Comparison of ENCODE assay signal across 3 cellular contexts in the genomic region with DNA sequence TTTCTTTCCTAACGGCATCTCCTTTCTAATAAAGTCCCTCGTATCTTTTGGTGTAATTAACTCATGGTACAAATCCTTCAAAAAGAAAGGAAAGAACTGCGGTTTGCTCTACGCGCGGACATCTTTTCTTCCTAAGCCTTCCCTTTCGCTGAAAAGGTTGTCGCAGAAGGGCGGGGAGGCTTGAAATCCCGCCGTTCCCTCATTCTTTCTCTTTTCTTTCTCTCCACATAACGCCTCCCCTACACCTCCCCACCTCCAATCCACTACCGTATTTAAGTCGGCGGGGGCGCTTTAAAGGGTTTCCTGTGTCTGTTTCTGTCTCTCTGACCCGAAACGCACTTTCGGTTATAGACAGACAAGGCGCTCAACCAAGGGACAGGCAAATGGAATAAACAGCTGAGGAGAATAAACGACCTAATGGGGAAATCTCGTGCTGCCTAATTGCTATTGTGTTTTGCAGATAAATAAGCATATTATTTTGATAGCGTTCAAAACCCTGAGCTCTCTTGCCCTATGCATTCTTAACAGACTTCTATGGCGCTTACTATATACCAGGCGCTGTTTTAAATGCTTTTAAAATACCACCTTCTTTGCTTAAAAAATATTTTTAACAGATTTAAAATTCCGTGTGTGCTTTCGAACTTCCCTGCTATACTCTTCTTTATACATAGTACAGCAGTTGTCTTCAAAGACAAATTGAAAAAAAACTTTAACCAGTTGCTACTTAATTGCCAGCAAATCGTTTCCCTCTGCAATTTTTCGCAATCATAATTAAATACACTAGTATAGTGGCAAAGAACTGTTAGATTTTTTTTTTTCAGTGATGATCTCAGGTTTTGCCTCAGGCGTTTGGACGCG.
TF ChIP-seq lines count a peak whose summit lies in the region.

No MANE protein-coding gene starts in this region.

TF ChIP-seq in GM12891, 5 proteins besides CTCF, POLR2A, EP300 and RAD21:
- TF ChIP-seq POLR2AphosphoS5 (IDR thresholded peaks at IDR 0.05; ENCODE audit: low read depth, low read length), result no peak
- no peak for TF ChIP-seq SPI1 (IDR thresholded peaks at IDR 0.05; ENCODE audit: low read depth, low read length)
- no peak for TF ChIP-seq TAF1 (IDR thresholded peaks at IDR 0.05; ENCODE audit: low read depth, low read length)
- TF ChIP-seq POU2F2 (IDR thresholded peaks at IDR 0.05; ENCODE audit: low read depth, low read length), result no peak
- TF ChIP-seq PAX5 (IDR thresholded peaks at IDR 0.05; ENCODE audit: insufficient read depth, low read length, severe bottlenecking), result no peak
TF ChIP-seq in GM12891: peak in this region for 0.

TF ChIP-seq in HCT116, 20 proteins besides CTCF, POLR2A, EP300 and RAD21:
- TF ChIP-seq SIN3A (IDR thresholded peaks at IDR 0.05; ENCODE audit: low read depth), result no peak

TF ChIP-seq in H1, 55 proteins besides CTCF, POLR2A, EP300 and RAD21:
- TF ChIP-seq BRCA1 (IDR thresholded peaks at IDR 0.05; ENCODE audit: low read depth, low read length) (no peak), TEAD4 (IDR thresholded peaks at IDR 0.05; ENCODE audit: low read depth, low read length) (no peak), TBP (IDR thresholded peaks at IDR 0.05; ENCODE audit: low read depth, low read length) (peak; percentile 57; the same call in 1 of the 2 replicates), EGR1 (IDR thresholded peaks at IDR 0.05; ENCODE audit: borderline replicate concordance, low read depth, low read length) (0 out of 2 replicates have a peak, but pooled peaks have one; percentile 11), GABPA (IDR thresholded peaks at IDR 0.05; ENCODE audit: borderline replicate concordance, insufficient read depth, low read length) (no peak), KDM5A (IDR thresholded peaks at IDR 0.05; ENCODE audit: low read length) (no peak), CBX8 (IDR thresholded peaks at IDR 0.05; ENCODE audit: borderline replicate concordance, low read depth, low read length) (no peak), RFX5 (IDR thresholded peaks at IDR 0.05; ENCODE audit: borderline replicate concordance, low read depth, low read length) (no peak), BACH1 (IDR thresholded peaks at IDR 0.05; ENCODE audit: low read length) (no peak), NRF1 (IDR thresholded peaks at IDR 0.05; ENCODE audit: low read depth, low read length) (no peak), TAF7 (optimal IDR thresholded peaks at IDR 0.05; ENCODE audit: borderline replicate concordance, low read depth, low read length) (peak; percentile 38), CTBP2 (IDR thresholded peaks at IDR 0.05; ENCODE audit: borderline replicate concordance, insufficient read depth, insufficient read length, low read length) (no peak), SUZ12 (IDR thresholded peaks at IDR 0.05; ENCODE audit: low read length) (no peak), SIN3A (conservative IDR thresholded peaks at IDR 0.05 in 1 of 2, IDR thresholded peaks at IDR 0.05 in 1 of 2; ENCODE audit: low read depth in 1 of 2, low read length in 2 of 2) (0 out of 4 replicates have a peak, but pooled peaks of 1 of the 2 experiments have one; percentile 35), TAF1 (IDR thresholded peaks at IDR 0.05; ENCODE audit: low read depth, low read length) (peak; percentile 44; the same call in 1 of the 2 replicates), RXRA (IDR thresholded peaks at IDR 0.05; ENCODE audit: insufficient read depth, low read depth, low read length) (no peak), RNF2 (IDR thresholded peaks at IDR 0.05; ENCODE audit: borderline replicate concordance, low read depth, low read length, missing control alignments, poor library complexity, severe bottlenecking) (no peak), HDAC2 (IDR thresholded peaks at IDR 0.05; ENCODE audit: borderline replicate concordance in 1 of 2, low read depth in 2 of 2, low read length in 2 of 2) (peak in 1 of 2 experiments; percentile 88; a peak in 2 of 4 replicates), JUND (IDR thresholded peaks at IDR 0.05; ENCODE audit: low read length) (no peak), SP1 (IDR thresholded peaks at IDR 0.05; ENCODE audit: low read depth, low read length) (0 out of 2 replicates have a peak, but pooled peaks have one; percentile 27)
- TF ChIP-seq, protein P1, sequence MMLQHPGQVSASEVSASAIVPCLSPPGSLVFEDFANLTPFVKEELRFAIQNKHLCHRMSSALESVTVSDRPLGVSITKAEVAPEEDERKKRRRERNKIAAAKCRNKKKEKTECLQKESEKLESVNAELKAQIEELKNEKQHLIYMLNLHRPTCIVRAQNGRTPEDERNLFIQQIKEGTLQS (IDR thresholded peaks at IDR 0.05; ENCODE audit: insufficient read depth, low read depth, low read length), result no peak
- TF ChIP-seq, protein P2, sequence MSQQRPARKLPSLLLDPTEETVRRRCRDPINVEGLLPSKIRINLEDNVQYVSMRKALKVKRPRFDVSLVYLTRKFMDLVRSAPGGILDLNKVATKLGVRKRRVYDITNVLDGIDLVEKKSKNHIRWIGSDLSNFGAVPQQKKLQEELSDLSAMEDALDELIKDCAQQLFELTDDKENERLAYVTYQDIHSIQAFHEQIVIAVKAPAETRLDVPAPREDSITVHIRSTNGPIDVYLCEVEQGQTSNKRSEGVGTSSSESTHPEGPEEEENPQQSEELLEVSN (IDR thresholded peaks at IDR 0.05), result peak; percentile 75
- TF ChIP-seq, protein P3, sequence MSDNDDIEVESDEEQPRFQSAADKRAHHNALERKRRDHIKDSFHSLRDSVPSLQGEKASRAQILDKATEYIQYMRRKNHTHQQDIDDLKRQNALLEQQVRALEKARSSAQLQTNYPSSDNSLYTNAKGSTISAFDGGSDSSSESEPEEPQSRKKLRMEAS (IDR thresholded peaks at IDR 0.05), result peak; percentile 29; the same call in 1 of the 2 replicates
- TF ChIP-seq, protein P4, sequence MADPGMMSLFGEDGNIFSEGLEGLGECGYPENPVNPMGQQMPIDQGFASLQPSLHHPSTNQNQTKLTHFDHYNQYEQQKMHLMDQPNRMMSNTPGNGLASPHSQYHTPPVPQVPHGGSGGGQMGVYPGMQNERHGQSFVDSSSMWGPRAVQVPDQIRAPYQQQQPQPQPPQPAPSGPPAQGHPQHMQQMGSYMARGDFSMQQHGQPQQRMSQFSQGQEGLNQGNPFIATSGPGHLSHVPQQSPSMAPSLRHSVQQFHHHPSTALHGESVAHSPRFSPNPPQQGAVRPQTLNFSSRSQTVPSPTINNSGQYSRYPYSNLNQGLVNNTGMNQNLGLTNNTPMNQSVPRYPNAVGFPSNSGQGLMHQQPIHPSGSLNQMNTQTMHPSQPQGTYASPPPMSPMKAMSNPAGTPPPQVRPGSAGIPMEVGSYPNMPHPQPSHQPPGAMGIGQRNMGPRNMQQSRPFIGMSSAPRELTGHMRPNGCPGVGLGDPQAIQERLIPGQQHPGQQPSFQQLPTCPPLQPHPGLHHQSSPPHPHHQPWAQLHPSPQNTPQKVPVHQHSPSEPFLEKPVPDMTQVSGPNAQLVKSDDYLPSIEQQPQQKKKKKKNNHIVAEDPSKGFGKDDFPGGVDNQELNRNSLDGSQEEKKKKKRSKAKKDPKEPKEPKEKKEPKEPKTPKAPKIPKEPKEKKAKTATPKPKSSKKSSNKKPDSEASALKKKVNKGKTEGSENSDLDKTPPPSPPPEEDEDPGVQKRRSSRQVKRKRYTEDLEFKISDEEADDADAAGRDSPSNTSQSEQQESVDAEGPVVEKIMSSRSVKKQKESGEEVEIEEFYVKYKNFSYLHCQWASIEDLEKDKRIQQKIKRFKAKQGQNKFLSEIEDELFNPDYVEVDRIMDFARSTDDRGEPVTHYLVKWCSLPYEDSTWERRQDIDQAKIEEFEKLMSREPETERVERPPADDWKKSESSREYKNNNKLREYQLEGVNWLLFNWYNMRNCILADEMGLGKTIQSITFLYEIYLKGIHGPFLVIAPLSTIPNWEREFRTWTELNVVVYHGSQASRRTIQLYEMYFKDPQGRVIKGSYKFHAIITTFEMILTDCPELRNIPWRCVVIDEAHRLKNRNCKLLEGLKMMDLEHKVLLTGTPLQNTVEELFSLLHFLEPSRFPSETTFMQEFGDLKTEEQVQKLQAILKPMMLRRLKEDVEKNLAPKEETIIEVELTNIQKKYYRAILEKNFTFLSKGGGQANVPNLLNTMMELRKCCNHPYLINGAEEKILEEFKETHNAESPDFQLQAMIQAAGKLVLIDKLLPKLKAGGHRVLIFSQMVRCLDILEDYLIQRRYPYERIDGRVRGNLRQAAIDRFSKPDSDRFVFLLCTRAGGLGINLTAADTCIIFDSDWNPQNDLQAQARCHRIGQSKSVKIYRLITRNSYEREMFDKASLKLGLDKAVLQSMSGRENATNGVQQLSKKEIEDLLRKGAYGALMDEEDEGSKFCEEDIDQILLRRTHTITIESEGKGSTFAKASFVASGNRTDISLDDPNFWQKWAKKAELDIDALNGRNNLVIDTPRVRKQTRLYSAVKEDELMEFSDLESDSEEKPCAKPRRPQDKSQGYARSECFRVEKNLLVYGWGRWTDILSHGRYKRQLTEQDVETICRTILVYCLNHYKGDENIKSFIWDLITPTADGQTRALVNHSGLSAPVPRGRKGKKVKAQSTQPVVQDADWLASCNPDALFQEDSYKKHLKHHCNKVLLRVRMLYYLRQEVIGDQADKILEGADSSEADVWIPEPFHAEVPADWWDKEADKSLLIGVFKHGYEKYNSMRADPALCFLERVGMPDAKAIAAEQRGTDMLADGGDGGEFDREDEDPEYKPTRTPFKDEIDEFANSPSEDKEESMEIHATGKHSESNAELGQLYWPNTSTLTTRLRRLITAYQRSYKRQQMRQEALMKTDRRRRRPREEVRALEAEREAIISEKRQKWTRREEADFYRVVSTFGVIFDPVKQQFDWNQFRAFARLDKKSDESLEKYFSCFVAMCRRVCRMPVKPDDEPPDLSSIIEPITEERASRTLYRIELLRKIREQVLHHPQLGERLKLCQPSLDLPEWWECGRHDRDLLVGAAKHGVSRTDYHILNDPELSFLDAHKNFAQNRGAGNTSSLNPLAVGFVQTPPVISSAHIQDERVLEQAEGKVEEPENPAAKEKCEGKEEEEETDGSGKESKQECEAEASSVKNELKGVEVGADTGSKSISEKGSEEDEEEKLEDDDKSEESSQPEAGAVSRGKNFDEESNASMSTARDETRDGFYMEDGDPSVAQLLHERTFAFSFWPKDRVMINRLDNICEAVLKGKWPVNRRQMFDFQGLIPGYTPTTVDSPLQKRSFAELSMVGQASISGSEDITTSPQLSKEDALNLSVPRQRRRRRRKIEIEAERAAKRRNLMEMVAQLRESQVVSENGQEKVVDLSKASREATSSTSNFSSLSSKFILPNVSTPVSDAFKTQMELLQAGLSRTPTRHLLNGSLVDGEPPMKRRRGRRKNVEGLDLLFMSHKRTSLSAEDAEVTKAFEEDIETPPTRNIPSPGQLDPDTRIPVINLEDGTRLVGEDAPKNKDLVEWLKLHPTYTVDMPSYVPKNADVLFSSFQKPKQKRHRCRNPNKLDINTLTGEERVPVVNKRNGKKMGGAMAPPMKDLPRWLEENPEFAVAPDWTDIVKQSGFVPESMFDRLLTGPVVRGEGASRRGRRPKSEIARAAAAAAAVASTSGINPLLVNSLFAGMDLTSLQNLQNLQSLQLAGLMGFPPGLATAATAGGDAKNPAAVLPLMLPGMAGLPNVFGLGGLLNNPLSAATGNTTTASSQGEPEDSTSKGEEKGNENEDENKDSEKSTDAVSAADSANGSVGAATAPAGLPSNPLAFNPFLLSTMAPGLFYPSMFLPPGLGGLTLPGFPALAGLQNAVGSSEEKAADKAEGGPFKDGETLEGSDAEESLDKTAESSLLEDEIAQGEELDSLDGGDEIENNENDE (IDR thresholded peaks at IDR 0.05; ENCODE audit: insufficient replicate concordance, low read length), result no peak
TF ChIP-seq in H1: peak in this region for 9.
